In the genomic region with DNA sequence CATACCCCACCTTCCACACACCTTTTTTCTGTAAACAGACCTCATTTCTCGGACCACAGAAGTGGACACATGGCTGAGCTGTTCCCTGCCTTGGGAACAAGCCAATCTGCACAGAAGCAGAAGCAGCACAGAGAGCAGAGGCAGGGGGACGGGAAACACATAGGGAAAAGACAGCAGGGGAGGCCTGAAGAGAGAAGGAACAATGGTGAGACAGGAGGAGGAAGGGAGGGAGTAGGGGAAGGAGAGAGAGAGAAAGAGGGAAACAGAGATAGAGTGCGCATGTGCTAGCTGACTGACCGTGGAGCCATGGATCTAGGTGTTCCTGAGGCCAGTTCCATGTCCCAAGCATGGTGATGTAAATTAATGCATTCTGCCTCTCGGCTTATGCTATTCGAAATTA, we compare ENCODE assay signal across 19 cellular contexts.
DNase-seq lines count a peak whose midpoint lies in the region; ATAC-seq lines count a peak whose summit lies in the region.
"Had no signal": no experiment of that assay in that cellular context is flagged by ENCODE, and none has a peak within 500 bp of the region (broad histone marks: within the 10 kb centered on the region; RNA-seq: fewer than 3 reads in every experiment).

No MANE protein-coding gene starts in this region.

- H2BK5ac ChIP-seq in mesendoderm (ENCODE audit: low read length), result no peak overlapping the region

- no peaks in the 10 kb centered on the region for H3K79me2 ChIP-seq in mesendoderm (ENCODE audit: control insufficient read depth, insufficient read depth, low read length)

- peak overlapping the region; percentile 2 for H3K56ac ChIP-seq in mesendoderm (ENCODE audit: low read length)

- ATAC-seq in stimulated activated naive CD8-positive, alpha-beta T cell treated with anti-CD3 and anti-CD28 coated beads, Interleukin-15, Interleukin-2, amounts not matched to agents 100 U/mL and 50 U/mL, for 24 hours, result no peak
- no peak for ATAC-seq in activated T-helper 17 cell treated with anti-CD3 and anti-CD28 coated beads, Interleukin-2, amount 50 U/mL, for 72 hours (replicated peaks)
- ATAC-seq in HG02973 (IDR thresholded peaks at IDR 0.05; ENCODE audit: unreplicated experiment) (no peak), Right ventricle myocardium inferior (no peak)
- ATAC-seq: CD8-positive, alpha-beta T cell had no signal

- no peaks in the 10 kb centered on the region for H3K27me3 ChIP-seq in mesendoderm (ENCODE audit: insufficient read depth, low read length, poor library complexity)

- peaks cover 2% of the 10 kb centered on the region for H3K36me3 ChIP-seq in mesendoderm (ENCODE audit: control insufficient read depth, insufficient read depth, low read length)

- no peaks in the 10 kb centered on the region for H3K4me1 ChIP-seq in mesendoderm (ENCODE audit: control insufficient read depth, low read depth, low read length)
- H3K4me1 ChIP-seq: A549 had no signal

- peaks cover 58% of the 10 kb centered on the region for H3K36me3 Mint-ChIP-seq in stimulated activated naive CD8-positive, alpha-beta T cell treated with anti-CD3 and anti-CD28 coated beads, Interleukin-15, Interleukin-2, amounts not matched to agents 100 ng/mL and 50 ng/mL, for 24 hours (ENCODE audit: low read depth)
- peaks cover 94% of the 10 kb centered on the region for H3K36me3 Mint-ChIP-seq in activated T-helper 17 cell treated with anti-CD3 and anti-CD28 coated beads, Interleukin-2, amount 50 U/mL, for 72 hours (ENCODE audit: low read depth)

- H3K27ac Mint-ChIP-seq in stimulated activated naive CD8-positive, alpha-beta T cell treated with anti-CD3 and anti-CD28 coated beads, Interleukin-15, Interleukin-2, amounts not matched to agents 100 ng/mL and 50 ng/mL, for 24 hours, result peak overlapping the region; percentile 23
- peak overlapping the region; percentile 78 for H3K27ac Mint-ChIP-seq in activated T-helper 17 cell treated with anti-CD3 and anti-CD28 coated beads, Interleukin-2, amount 50 U/mL, for 72 hours

- H3K9me3 Mint-ChIP-seq in stimulated activated naive CD8-positive, alpha-beta T cell treated with anti-CD3 and anti-CD28 coated beads, Interleukin-15, Interleukin-2, amounts not matched to agents 100 ng/mL and 50 ng/mL, for 24 hours, result no peaks in the 10 kb centered on the region
- H3K9me3 Mint-ChIP-seq in activated T-helper 17 cell treated with anti-CD3 and anti-CD28 coated beads, Interleukin-2, amount 50 U/mL, for 72 hours, result peaks cover 6% of the 10 kb centered on the region
- H3K9me3 Mint-ChIP-seq: CD8-positive, alpha-beta T cell had no signal

- H3K4me2 ChIP-seq in mesendoderm (ENCODE audit: low read length), result no peak overlapping the region
- H3K4me2 ChIP-seq: A549 had no signal

- H3K27me3 Mint-ChIP-seq in stimulated activated naive CD8-positive, alpha-beta T cell treated with anti-CD3 and anti-CD28 coated beads, Interleukin-15, Interleukin-2, amounts not matched to agents 100 ng/mL and 50 ng/mL, for 24 hours, result no peaks in the 10 kb centered on the region
- H3K27me3 Mint-ChIP-seq in activated T-helper 17 cell treated with anti-CD3 and anti-CD28 coated beads, Interleukin-2, amount 50 U/mL, for 72 hours, result no peaks in the 10 kb centered on the region

- H3K4ac ChIP-seq in mesendoderm (ENCODE audit: low read depth, low read length), result no peak overlapping the region

- H2BK15ac ChIP-seq in mesendoderm (replicated peaks; ENCODE audit: low read depth), result no peak overlapping the region

- H3K23ac ChIP-seq in mesendoderm (ENCODE audit: low read length), result no peak overlapping the region

- no peak overlapping the region for H4K5ac ChIP-seq in mesendoderm (ENCODE audit: low read length)

- no peaks in the 10 kb centered on the region for H3K4me1 Mint-ChIP-seq in stimulated activated naive CD8-positive, alpha-beta T cell treated with anti-CD3 and anti-CD28 coated beads, Interleukin-15, Interleukin-2, amounts not matched to agents 100 ng/mL and 50 ng/mL, for 24 hours (ENCODE audit: low read depth)
- H3K4me1 Mint-ChIP-seq in activated T-helper 17 cell treated with anti-CD3 and anti-CD28 coated beads, Interleukin-2, amount 50 U/mL, for 72 hours, result no peaks in the 10 kb centered on the region

- intact Hi-C loops in Right ventricle myocardium inferior (cut with DNase I), result no loop called here

- H3K79me1 ChIP-seq in mesendoderm (ENCODE audit: low read length), result no peaks in the 10 kb centered on the region

- no peak for DNase-seq in stimulated activated naive CD8-positive, alpha-beta T cell treated with anti-CD3 and anti-CD28 coated beads, Interleukin-15, Interleukin-2, amounts not matched to agents 100 U/mL and 50 U/mL, for 24 hours
- no peak for DNase-seq in mesendoderm
- DNase-seq in amygdala (lab: John Stamatoyannopoulos, UW), result no peak
- DNase-seq in Right ventricle myocardium inferior (ENCODE audit: missing footprints), result no peak
- DNase-seq in activated CD8-positive, alpha-beta memory T cell treated with anti-CD3 and anti-CD28 coated beads, Interleukin-2, amount 50 U/mL, for 4 hours, result no peak
- DNase-seq: CD8-positive, alpha-beta T cell; DMS53; EL; GOT3; MM.1S; NCI-H1092 treated with DMSO at 0.1 percent for 48 hours; NCI-H1694 treated with DMSO at 0.1 percent for 48 hours; NCI-H2227 treated with DMSO at 0.1 percent for 48 hours; NCI-H510A treated with DMSO at 0.1 percent for 48 hours; NCI-H82 had no signal

- H3K27ac ChIP-seq in mesendoderm (ENCODE audit: low read depth, low read length), result no peak overlapping the region
- H3K27ac ChIP-seq: A549 had no signal

- H2BK120ac ChIP-seq in mesendoderm (ENCODE audit: low read depth, low read length), result no peak overlapping the region

- no peak overlapping the region for H3K9ac ChIP-seq in mesendoderm (ENCODE audit: low read length)

- no peak overlapping the region for H2AK5ac ChIP-seq in mesendoderm (ENCODE audit: low read length)

- no peak overlapping the region for H3K4me3 Mint-ChIP-seq in stimulated activated naive CD8-positive, alpha-beta T cell treated with anti-CD3 and anti-CD28 coated beads, Interleukin-15, Interleukin-2, amounts not matched to agents 100 ng/mL and 50 ng/mL, for 24 hours
- H3K4me3 Mint-ChIP-seq in activated T-helper 17 cell treated with anti-CD3 and anti-CD28 coated beads, Interleukin-2, amount 50 U/mL, for 72 hours, result no peak overlapping the region
- H3K4me3 Mint-ChIP-seq: CD8-positive, alpha-beta T cell had no signal

- WGBS in mesendoderm (ENCODE audit: extremely low coverage, insufficient coverage, low lambda C conversion rate), result no CpG with 5 or more reads among the region's 6 CpGs

- H3K18ac ChIP-seq in mesendoderm (ENCODE audit: low read length), result no peak overlapping the region

- no peak overlapping the region for H3K4me3 ChIP-seq in mesendoderm (ENCODE audit: low read length)
- H3K4me3 ChIP-seq: A549 had no signal

- H4K8ac ChIP-seq in mesendoderm (ENCODE audit: low read depth, low read length), result no peak overlapping the region
